In genomic region chr22:22111267-22111751, GRCh38 we compare ENCODE assay signal across 8 cellular contexts.
DNase-seq lines count a peak whose midpoint lies in the region; ATAC-seq lines count a peak whose summit lies in the region.

No MANE protein-coding gene starts in this region.

- H3K9me3 Mint-ChIP-seq in natural killer cell treated with Interleukin-12 subunit alpha and Interleukin-12 subunit beta and Interleukin-15 and Interleukin-18, amount 100 ng/mL, for 72 hours = no peaks in the 10 kb centered on the region

- H3K4me1 Mint-ChIP-seq in natural killer cell treated with Interleukin-12 subunit alpha and Interleukin-12 subunit beta and Interleukin-15 and Interleukin-18, amount 100 ng/mL, for 72 hours (ENCODE audit: low read depth in 2 of 2) = peaks cover 8 to 13% of the 10 kb centered on the region in 2 donors

- in situ Hi-C loops in ACHN (cut with HindIII; ENCODE audit: low pct_ligation_motif_present, low pct_unique_long_range_greater_than_20kb, low sequenced_read_pairs) = no loop called here

- no peaks in the 10 kb centered on the region for H3K36me3 Mint-ChIP-seq in natural killer cell treated with Interleukin-12 subunit alpha and Interleukin-12 subunit beta and Interleukin-15 and Interleukin-18, amount 100 ng/mL, for 72 hours

- no peak overlapping the region for H3K27ac Mint-ChIP-seq in natural killer cell treated with Interleukin-12 subunit alpha and Interleukin-12 subunit beta and Interleukin-15 and Interleukin-18, amount 100 ng/mL, for 72 hours

- H3K4me3 Mint-ChIP-seq in natural killer cell treated with Interleukin-12 subunit alpha and Interleukin-12 subunit beta and Interleukin-15 and Interleukin-18, amount 100 ng/mL, for 72 hours = peak overlapping the region; percentile 52

- intact Hi-C loops in posterior vena cava (cut with DNase I) (no loop called here), posterior cingulate gyrus (cut with DNase I) (no loop called here)

- H3K27me3 Mint-ChIP-seq in natural killer cell treated with Interleukin-12 subunit alpha and Interleukin-12 subunit beta and Interleukin-15 and Interleukin-18, amount 100 ng/mL, for 72 hours = peaks cover 0 to 11% of the 10 kb centered on the region in 2 donors

- DNase-seq in ACHN (peak; percentile 74), posterior vena cava (ENCODE audit: low spot score) (no peak), posterior cingulate gyrus (no peak), NCI-H510A (lab: John Stamatoyannopoulos, UW) (no peak)
- DNase-seq in activated CD4-positive, alpha-beta T cell treated with anti-CD3 and anti-CD28 coated beads, Interleukin-2, amount 50 U/mL, for 48 hours = peak; percentile 54 to 70
- DNase-seq in natural killer cell treated with Interleukin-12 subunit alpha and Interleukin-12 subunit beta and Interleukin-15 and Interleukin-18, amount 100 ng/mL, for 72 hours (ENCODE audit: low spot score) = no peak

- ATAC-seq in GM18907 (IDR thresholded peaks at IDR 0.05; ENCODE audit: unreplicated experiment) (peak; percentile 66), HG03060 (IDR thresholded peaks at IDR 0.05; ENCODE audit: low read depth, unreplicated experiment) (peak; percentile 64)
- peak; percentile 76 to 88 for ATAC-seq in natural killer cell treated with Interleukin-12 subunit alpha and Interleukin-12 subunit beta and Interleukin-15 and Interleukin-18, amount 100 ng/mL, for 72 hours

Comparison
In these comparisons a context has a peak if more than half of its experiments do, and no peak if none do; other contexts are left out.
1. DNase-seq: peak in ACHN (single experiment) and activated CD4-positive, alpha-beta T cell treated with anti-CD3 and anti-CD28 coated beads, Interleukin-2, amount 50 U/mL, for 48 hours (2 of 2); none in natural killer cell treated with Interleukin-12 subunit alpha and Interleukin-12 subunit beta and Interleukin-15 and Interleukin-18, amount 100 ng/mL, for 72 hours (single experiment), posterior vena cava (single experiment), posterior cingulate gyrus (0 of 10) and NCI-H510A (single experiment).
2. Peak in every context shown above with its lines, with median percentiles within 50 percentile points of each other: ATAC-seq.